ENCODE assay signal across 14 cellular contexts in the genomic region with DNA sequence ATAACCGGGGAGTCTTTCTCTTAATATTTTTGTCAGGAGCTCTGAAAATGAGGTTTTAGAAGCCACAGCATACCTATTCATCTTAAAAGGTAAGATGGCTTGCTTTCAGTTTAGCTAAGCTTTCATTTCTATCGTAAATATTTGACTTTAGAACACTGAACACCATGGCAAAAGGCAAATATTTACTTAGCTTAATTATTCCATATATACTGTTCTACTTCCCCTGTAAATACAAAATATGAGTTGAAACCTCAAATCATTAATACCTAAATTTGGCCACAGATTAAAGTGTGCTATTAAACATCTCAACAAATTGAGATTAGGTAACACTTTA.
DNase-seq lines count a peak whose midpoint lies in the region; ATAC-seq and TF ChIP-seq lines count a peak whose summit lies in the region.
"Had no signal": no experiment of that assay in that cellular context is flagged by ENCODE, and none has a peak within 500 bp of the region (broad histone marks: within the 10 kb centered on the region; RNA-seq: fewer than 3 reads in every experiment).

No MANE protein-coding gene starts in this region.

- no peak for ATAC-seq in HG03342 (IDR thresholded peaks at IDR 0.05; ENCODE audit: unreplicated experiment)
- ATAC-seq in GM18861 (IDR thresholded peaks at IDR 0.05; ENCODE audit: unreplicated experiment), result no peak
- ATAC-seq: esophagus mucosa; naive thymus-derived CD8-positive, alpha-beta T cell had no signal

- H3K4me1 ChIP-seq in mucosa of stomach (ENCODE audit: control insufficient read depth, insufficient read depth, low read length), result peaks cover 29% of the 10 kb centered on the region

- no peak for TF ChIP-seq CTCF in dorsolateral prefrontal cortex (IDR thresholded peaks at IDR 0.05 in 54 of 56, conservative IDR thresholded peaks at IDR 0.05 in 2 of 56; ENCODE audit: low read depth in 1 of 56, partially characterized antibody in 56 of 56)

- H3K27me3 ChIP-seq in dorsolateral prefrontal cortex (no peaks in the 10 kb centered on the region), mucosa of stomach (ENCODE audit: control insufficient read depth, insufficient read depth, low read length) (no peaks in the 10 kb centered on the region)
- H3K27me3 ChIP-seq: tibial nerve had no signal

- H3K4me3 ChIP-seq in GM08714 (ENCODE audit: low read length) (peak overlapping the region; percentile 75; the same call in 1 of the 2 replicates), dorsolateral prefrontal cortex (peak overlapping the region in 56 of 59 donors; percentile 12 to 69 (median 48)), mucosa of stomach (ENCODE audit: low read length) (peak overlapping the region; percentile 16)

- no peaks in the 10 kb centered on the region for H3K9me3 ChIP-seq in mucosa of stomach (ENCODE audit: control insufficient read depth, low read length)
- H3K9me3 ChIP-seq: Caco-2, tibial nerve had no signal

- intact Hi-C loops in dorsolateral prefrontal cortex (cut with DNase I), result no loop called here

- H3K9ac ChIP-seq in mucosa of stomach (ENCODE audit: low read length), result peak overlapping the region; percentile 67

- peak overlapping the region in 47 of 59 donors; percentile 4 to 84 (median 65) for H3K27ac ChIP-seq in dorsolateral prefrontal cortex
- H3K27ac ChIP-seq: tibial nerve had no signal

- peak; percentile 47 for DNase-seq in NCI-H146 treated with DMSO at 0.1 percent for 48 hours (lab: John Stamatoyannopoulos, UW; ENCODE audit: unreplicated experiment)
- no peak for DNase-seq in dorsolateral prefrontal cortex
- no peak for DNase-seq in activated T-cell treated with anti-CD3 and anti-CD28 coated beads, Interleukin-2, amount 50 U/mL, for 1 hour
- no peak for DNase-seq in hypothalamus (lab: John Stamatoyannopoulos, UW)
- DNase-seq: activated CD4-positive, CD25-positive, alpha-beta regulatory T cell treated with anti-CD3 and anti-CD28 coated beads, Interleukin-2, amount 50 U/mL, for 72 hours; Caco-2; naive thymus-derived CD8-positive, alpha-beta T cell; NK-92 treated with Interleukin-12 subunit alpha and Interleukin-12 subunit beta, amount 100 ng/mL, for 24 hours had no signal

- no peaks in the 10 kb centered on the region for H3K36me3 ChIP-seq in mucosa of stomach (ENCODE audit: control insufficient read depth, insufficient read depth, low read length)
- H3K36me3 ChIP-seq: tibial nerve had no signal

Comparison
In these comparisons a context has a peak if more than half of its experiments do, and no peak if none do; other contexts are left out.
1. H3K4me3 ChIP-seq: peak in every context shown above with its lines; median percentile 75 in GM08714; 48 in dorsolateral prefrontal cortex; 16 in mucosa of stomach.